8 cellular contexts compared by ENCODE assay signal in genomic region chr1:2311184-2312032, GRCh38.
DNase-seq lines count a peak whose midpoint lies in the region; ATAC-seq, FAIRE-seq and TF ChIP-seq lines count a peak whose summit lies in the region.

No MANE protein-coding gene starts in this region.

- H3K36me3 ChIP-seq in upper lobe of left lung: peaks cover 12 to 35% (median 30%) of the 10 kb centered on the region in 4 donors

- no peak overlapping the region for H3K4me3 ChIP-seq in upper lobe of left lung

- no peaks in the 10 kb centered on the region for H3K9me3 Mint-ChIP-seq in nephron progenitor cell

- peaks cover 0 to 7% (median 0%) of the 10 kb centered on the region in 4 donors for H3K27me3 ChIP-seq in upper lobe of left lung

- peak; percentile 31 for FAIRE-seq in GM12891 (lab: Jason Lieb, UNC)

- no peak for TF ChIP-seq EP300 in upper lobe of left lung (IDR thresholded peaks at IDR 0.05)

- no peak overlapping the region for H3K4me3 Mint-ChIP-seq in nephron progenitor cell

- TF ChIP-seq CTCF in nephron progenitor cell (IDR thresholded peaks at IDR 0.05) (peak; percentile 53), upper lobe of left lung (IDR thresholded peaks at IDR 0.05) (peak; percentile 36 to 54 (median 48))

- H3K27ac Mint-ChIP-seq in nephron progenitor cell: no peak overlapping the region

- ATAC-seq in upper lobe of left lung (ENCODE audit: low FRiP score in 2 of 2) (peak; percentile 20 to 57), HG02938 (IDR thresholded peaks at IDR 0.05; ENCODE audit: unreplicated experiment) (no peak), GM19455 (IDR thresholded peaks at IDR 0.05; ENCODE audit: unreplicated experiment) (no peak)

- WGBS in upper lobe of left lung, 2 donors: 42 to 84% methylated on average over 4 to 21 of the region's 21 CpGs

- H3K9me3 ChIP-seq in upper lobe of left lung: no peaks in the 10 kb centered on the region

- H3K27ac ChIP-seq in upper lobe of left lung: peak overlapping the region; percentile 88 to 95 (median 94)

- peaks cover 32% of the 10 kb centered on the region for H3K4me1 Mint-ChIP-seq in nephron progenitor cell

- H3K27me3 Mint-ChIP-seq in nephron progenitor cell (ENCODE audit: low read depth, poor library complexity): no peaks in the 10 kb centered on the region

- peaks cover 21% of the 10 kb centered on the region for H3K36me3 Mint-ChIP-seq in nephron progenitor cell (ENCODE audit: low read depth)

- peaks cover 41 to 55% (median 49%) of the 10 kb centered on the region in 4 donors for H3K4me1 ChIP-seq in upper lobe of left lung

- DNase-seq in GM12891 (ENCODE audit: insufficient read length, low spot score) (peak; percentile 75), NCI-H69 (lab: John Stamatoyannopoulos, UW) (peak; percentile 54), erythroblast (lab: John Stamatoyannopoulos, UW) (peak; percentile 56 to 65), nephron progenitor cell (peak; percentile 71), upper lobe of left lung (peak; percentile 61 to 89)
- DNase-seq in activated CD8-positive, alpha-beta memory T cell treated with anti-CD3 and anti-CD28 coated beads, Interleukin-2, amount 50 U/mL, for 48 hours: peak; percentile 78

- TF ChIP-seq POLR2A in GM12891 (IDR thresholded peaks at IDR 0.05; ENCODE audit: low read depth, low read length) (no peak), erythroblast (IDR thresholded peaks at IDR 0.05; ENCODE audit: low read length) (no peak), upper lobe of left lung (IDR thresholded peaks at IDR 0.05) (no peak)

TF ChIP-seq in GM12891, 5 proteins besides CTCF, POLR2A, EP300 and RAD21:
- TF ChIP-seq SPI1 (IDR thresholded peaks at IDR 0.05; ENCODE audit: low read depth, low read length) (no peak), TAF1 (IDR thresholded peaks at IDR 0.05; ENCODE audit: low read depth, low read length) (no peak), PAX5 (IDR thresholded peaks at IDR 0.05; ENCODE audit: insufficient read depth, low read length, severe bottlenecking) (no peak), POU2F2 (IDR thresholded peaks at IDR 0.05; ENCODE audit: low read depth, low read length) (no peak), POLR2AphosphoS5 (IDR thresholded peaks at IDR 0.05; ENCODE audit: low read depth, low read length) (no peak)

Comparison
In these comparisons a context has a peak if more than half of its experiments do, and no peak if none do; other contexts are left out.
1. ATAC-seq: peak in upper lobe of left lung (2 of 2); none in HG02938 (single experiment) and GM19455 (single experiment).
2. Peak in every context shown above with its lines, with median percentiles within 50 percentile points of each other: DNase-seq.